In the genomic region with DNA sequence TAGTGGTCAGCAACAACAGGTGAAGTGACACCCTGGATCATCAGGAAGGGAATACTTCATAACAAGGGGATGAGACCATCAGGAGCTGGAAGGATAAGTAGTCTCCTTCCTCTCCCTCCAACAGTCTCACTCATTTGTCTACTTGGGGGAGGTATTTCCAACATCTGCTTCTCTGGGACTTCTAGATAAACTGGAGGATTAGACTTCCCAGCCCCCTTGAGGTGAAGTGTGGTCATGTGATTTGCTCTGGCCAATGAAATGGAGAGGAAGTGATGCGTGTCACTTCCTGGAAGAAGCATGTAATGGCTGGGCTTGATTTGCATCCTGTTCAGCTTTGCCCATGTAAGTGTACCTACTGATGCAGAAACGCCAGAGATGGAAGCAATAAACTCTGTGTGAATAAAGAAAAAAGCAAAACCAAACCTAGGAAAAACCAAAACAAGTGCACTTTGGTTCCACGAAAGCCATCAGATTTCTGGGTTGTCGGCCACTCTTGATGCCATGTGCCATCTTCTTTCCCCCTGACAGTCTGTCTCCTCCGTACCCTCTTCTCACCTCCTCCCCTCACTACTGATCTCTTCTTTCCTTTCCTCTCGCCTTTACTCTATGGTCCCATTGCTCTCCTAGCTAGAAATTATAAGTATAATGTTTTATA, we compare ENCODE assay signal across 12 cellular contexts.
A peak's percentile ranks its signal among the peaks of the same experiment; 100 is the strongest.
DNase-seq lines count a peak whose midpoint lies in the region; TF ChIP-seq lines count a peak whose summit lies in the region.
"Had no signal": no experiment of that assay in that cellular context is flagged by ENCODE, and none has a peak within 500 bp of the region (broad histone marks: within the 10 kb centered on the region; RNA-seq: fewer than 3 reads in every experiment).

No MANE protein-coding gene starts in this region.

- H3K9me3 ChIP-seq in SU-DHL-6 (ENCODE audit: insufficient read depth, low read length) (no peaks in the 10 kb centered on the region), spleen (peaks cover 0 to 6% (median 0%) of the 10 kb centered on the region in 8 donors)

- H4K20me1 ChIP-seq in SU-DHL-6 (ENCODE audit: low read depth, low read length), result no peaks in the 10 kb centered on the region

- H3F3A ChIP-seq in SU-DHL-6 (ENCODE audit: insufficient read depth), result peaks cover 45% of the 10 kb centered on the region

- peak; percentile 21 for DNase-seq in activated naive CD4-positive, alpha-beta T cell treated with anti-CD3 and anti-CD28 coated beads for 36 hours
- no peak for DNase-seq in activated naive CD4-positive, alpha-beta T cell treated with Interleukin-2 at 50 U/mL for 16 hours
- DNase-seq in HCEC 1CT, result peak; percentile 11
- no peak for DNase-seq in spleen
- no peak for DNase-seq in NCI-H345 treated with DMSO at 0.1 percent for 48 hours (lab: John Stamatoyannopoulos, UW; ENCODE audit: unreplicated experiment)
- no peak for DNase-seq in NCI-H1694 treated with DMSO at 0.1 percent for 48 hours (lab: John Stamatoyannopoulos, UW)
- no peak for DNase-seq in SK-N-DZ (ENCODE audit: low spot score)
- DNase-seq: activated naive CD4-positive, alpha-beta T cell; kidney glomerular epithelial cell; NCI-H226 had no signal

- H3K27me3 ChIP-seq in SU-DHL-6 (ENCODE audit: low read length), result no peaks in the 10 kb centered on the region
- H3K27me3 ChIP-seq in spleen (replicated peaks in 1 of 7), result no peaks in the 10 kb centered on the region
- H3K27me3 ChIP-seq: cardiac muscle cell had no signal

- H3K79me2 ChIP-seq in SU-DHL-6 (ENCODE audit: insufficient read depth, low read length), result no peaks in the 10 kb centered on the region

- H3K36me3 ChIP-seq in SU-DHL-6 (ENCODE audit: low read length) (no peaks in the 10 kb centered on the region), spleen (peaks cover 0 to 9% (median 0%) of the 10 kb centered on the region in 6 donors)
- H3K36me3 ChIP-seq: cardiac muscle cell had no signal

- 71 to 90% (median 88%) methylated on average over 6 of the region's 6 CpGs for WGBS in spleen, 5 donors

- 0 out of 2 replicates have a peak overlapping the region, but pooled peaks have one; percentile 30 for H3K9ac ChIP-seq in SU-DHL-6 (ENCODE audit: low read length)

- peak overlapping the region; percentile 91 for H3K27ac ChIP-seq in SU-DHL-6 (ENCODE audit: low read depth, low read length)
- peak overlapping the region in 6 of 8 donors; percentile 61 to 86 (median 72) for H3K27ac ChIP-seq in spleen
- H3K27ac ChIP-seq: cardiac muscle cell had no signal

- intact Hi-C loops in activated naive CD4-positive, alpha-beta T cell treated with anti-CD3 and anti-CD28 coated beads for 36 hours (cut with micrococcal nuclease), result no loop called here
- intact Hi-C loops in spleen (cut with DNase I; ENCODE audit: low total_unique reads), result no loop called here

- no peak overlapping the region for H3K4me3 Mint-ChIP-seq in activated naive CD4-positive, alpha-beta T cell treated with anti-CD3 and anti-CD28 coated beads for 36 hours

- peaks cover 0 to 55% (median 35%) of the 10 kb centered on the region in 6 donors for H3K4me1 ChIP-seq in spleen

- peaks cover 2% of the 10 kb centered on the region for H3K9me3 Mint-ChIP-seq in activated naive CD4-positive, alpha-beta T cell treated with anti-CD3 and anti-CD28 coated beads for 36 hours

- peaks cover 2% of the 10 kb centered on the region for H3K4me1 Mint-ChIP-seq in activated naive CD4-positive, alpha-beta T cell treated with anti-CD3 and anti-CD28 coated beads for 36 hours (ENCODE audit: low read depth)

- no peaks in the 10 kb centered on the region for H3K9me2 ChIP-seq in SU-DHL-6 (replicated peaks; ENCODE audit: insufficient read depth, low read length)

- CTCF ChIA-PET in activated naive CD4-positive, alpha-beta T cell treated with anti-CD3 and anti-CD28 coated beads for 36 hours (lab: Charles Lee), result interaction anchor here (0.6 to 1.8 kb wide), 2 partner anchors 12 to 530 kb away, joined by 3 to 5 read pairs; no protein-coding TSS in a partner anchor

- no peak overlapping the region for H3K27ac Mint-ChIP-seq in activated naive CD4-positive, alpha-beta T cell treated with anti-CD3 and anti-CD28 coated beads for 36 hours

- H3K27me3 Mint-ChIP-seq in activated naive CD4-positive, alpha-beta T cell treated with anti-CD3 and anti-CD28 coated beads for 36 hours (ENCODE audit: low read depth), result no peaks in the 10 kb centered on the region

- H3K4me3 ChIP-seq in SU-DHL-6 (ENCODE audit: insufficient read depth, low read length, poor library complexity, severe bottlenecking), result peak overlapping the region; percentile 22
- H3K4me3 ChIP-seq in spleen, result no peak overlapping the region
- H3K4me3 ChIP-seq: cardiac muscle cell had no signal

- TF ChIP-seq POLR2A in spleen (IDR thresholded peaks at IDR 0.05), result no peak

- peak overlapping the region; percentile 60 for H3K4me2 ChIP-seq in SU-DHL-6 (ENCODE audit: low read depth, low read length, poor library complexity, severe bottlenecking)

- H3K36me3 Mint-ChIP-seq in activated naive CD4-positive, alpha-beta T cell treated with anti-CD3 and anti-CD28 coated beads for 36 hours (ENCODE audit: low read depth), result peaks cover 18% of the 10 kb centered on the region

- no peak overlapping the region for H2AFZ ChIP-seq in SU-DHL-6 (ENCODE audit: low read depth, low read length, severe bottlenecking)

- TF ChIP-seq CTCF in SU-DHL-6 (IDR thresholded peaks at IDR 0.05; ENCODE audit: insufficient read depth, low read length, poor library complexity, severe bottlenecking), result no peak
- no peak for TF ChIP-seq CTCF in spleen (IDR thresholded peaks at IDR 0.05 in 8 of 11, conservative IDR thresholded peaks at IDR 0.05 in 3 of 11)

Comparison
In these comparisons a context has a peak if more than half of its experiments do, and no peak if none do; other contexts are left out.
1. DNase-seq: peak in activated naive CD4-positive, alpha-beta T cell treated with anti-CD3 and anti-CD28 coated beads for 36 hours (single experiment) and HCEC 1CT (single experiment); none in activated naive CD4-positive, alpha-beta T cell treated with Interleukin-2 at 50 U/mL for 16 hours (single experiment), spleen (single experiment), NCI-H345 treated with DMSO at 0.1 percent for 48 hours (single experiment), NCI-H1694 treated with DMSO at 0.1 percent for 48 hours (single experiment) and SK-N-DZ (single experiment).